ENCODE assay signal across 15 cellular contexts in the genomic region with DNA sequence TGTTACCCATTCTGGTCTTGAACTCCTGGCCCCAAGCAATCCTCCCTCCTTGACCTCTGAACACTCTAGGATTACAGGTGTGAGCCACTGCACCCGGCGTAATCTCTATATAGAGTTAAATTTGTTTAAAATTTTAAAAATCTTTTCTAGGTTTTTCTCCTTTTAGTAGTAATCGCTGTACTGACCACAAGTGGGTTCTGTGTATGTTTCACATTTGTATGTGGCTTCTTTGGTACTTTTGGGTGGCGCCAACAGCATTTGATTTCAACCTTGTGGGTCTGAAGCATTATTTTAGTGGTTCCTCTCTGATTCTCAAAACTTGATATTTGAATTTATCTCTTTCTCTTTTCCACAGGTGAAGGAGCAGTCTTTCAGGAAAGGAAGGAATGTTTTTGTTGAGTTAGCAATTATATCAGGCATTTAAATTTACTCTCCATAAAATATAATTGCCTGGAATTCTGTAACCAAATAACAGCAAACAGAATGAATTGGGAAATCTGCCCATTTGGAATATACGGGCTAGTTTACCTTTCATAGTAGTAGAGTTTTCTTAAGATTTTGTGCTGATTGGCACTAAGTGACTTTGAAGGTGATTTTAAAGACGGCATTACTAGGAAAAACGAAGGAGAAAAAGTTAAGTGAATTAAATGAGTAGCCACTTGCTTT.
DNase-seq lines count a peak whose midpoint lies in the region; ATAC-seq and TF ChIP-seq lines count a peak whose summit lies in the region.
"Had no signal": no experiment of that assay in that cellular context is flagged by ENCODE, and none has a peak within 500 bp of the region (broad histone marks: within the 10 kb centered on the region; RNA-seq: fewer than 3 reads in every experiment).

No MANE protein-coding gene starts in this region.

- peaks cover 16% of the 10 kb centered on the region for H3K4me1 Mint-ChIP-seq in T-helper 2 cell treated with Interferon-gamma antibody and Interleukin-4, amounts not matched to agents 5 μg/mL and 100 μg/mL, for 36 hours (ENCODE audit: low read depth)

- H3K27me3 Mint-ChIP-seq in T-helper 2 cell treated with Interferon-gamma antibody and Interleukin-4, amounts not matched to agents 5 μg/mL and 100 μg/mL, for 36 hours (ENCODE audit: low read depth), result no peaks in the 10 kb centered on the region

- TF ChIP-seq CTCF in GM12865 (IDR thresholded peaks at IDR 0.05; ENCODE audit: insufficient read depth, low read depth, low read length, missing control alignments) (no peak), coronary artery (IDR thresholded peaks at IDR 0.05) (no peak)

- H3K36me3 Mint-ChIP-seq in T-helper 2 cell treated with Interferon-gamma antibody and Interleukin-4, amounts not matched to agents 5 μg/mL and 100 μg/mL, for 36 hours (ENCODE audit: low read depth), result peaks cover 2% of the 10 kb centered on the region

- DNase-seq in GM12865 (ENCODE audit: low read depth) (peak; percentile 76), coronary artery (ENCODE audit: low spot score) (no peak), NCI-H524 (lab: John Stamatoyannopoulos, UW) (no peak), AG08395 (ENCODE audit: low spot score) (no peak), HCEC 1CT (no peak)
- DNase-seq in T-helper 2 cell treated with Interferon-gamma antibody and Interleukin-4, amounts not matched to agents 5 μg/mL and 100 μg/mL, for 36 hours (ENCODE audit: low spot score), result no peak
- DNase-seq: activated naive CD4-positive, alpha-beta T cell treated with Interleukin-2 at 50 U/mL for 16 hours; brain microvascular endothelial cell; foreskin keratinocyte; stimulated activated CD8-positive, alpha-beta memory T cell treated with anti-CD3 and anti-CD28 coated beads, Interleukin-4, amount 100 ng/mL, for 48 hours had no signal

- no peaks in the 10 kb centered on the region for H3K9me3 Mint-ChIP-seq in T-helper 2 cell treated with Interferon-gamma antibody and Interleukin-4, amounts not matched to agents 5 μg/mL and 100 μg/mL, for 36 hours

- ATAC-seq in GM19463 (IDR thresholded peaks at IDR 0.05; ENCODE audit: unreplicated experiment) (peak; percentile 64), HG03095 (IDR thresholded peaks at IDR 0.05; ENCODE audit: unreplicated experiment) (peak; percentile 48)
- ATAC-seq: foreskin keratinocyte, HCT116 had no signal

- no peak overlapping the region for H3K4me3 Mint-ChIP-seq in T-helper 2 cell treated with Interferon-gamma antibody and Interleukin-4, amounts not matched to agents 5 μg/mL and 100 μg/mL, for 36 hours

- H3K4me3 ChIP-seq in GM12865 (ENCODE audit: low read depth, low read length) (no peak overlapping the region), coronary artery (no peak overlapping the region)
- H3K4me3 ChIP-seq: prostate gland, SJSA1 had no signal

- H3K27ac Mint-ChIP-seq in T-helper 2 cell treated with Interferon-gamma antibody and Interleukin-4, amounts not matched to agents 5 μg/mL and 100 μg/mL, for 36 hours, result no peak overlapping the region

- H3K27ac ChIP-seq in coronary artery, result peak overlapping the region; percentile 57 to 72
- H3K27ac ChIP-seq: brain microvascular endothelial cell, foreskin keratinocyte, SJSA1 had no signal
